In the genomic region with DNA sequence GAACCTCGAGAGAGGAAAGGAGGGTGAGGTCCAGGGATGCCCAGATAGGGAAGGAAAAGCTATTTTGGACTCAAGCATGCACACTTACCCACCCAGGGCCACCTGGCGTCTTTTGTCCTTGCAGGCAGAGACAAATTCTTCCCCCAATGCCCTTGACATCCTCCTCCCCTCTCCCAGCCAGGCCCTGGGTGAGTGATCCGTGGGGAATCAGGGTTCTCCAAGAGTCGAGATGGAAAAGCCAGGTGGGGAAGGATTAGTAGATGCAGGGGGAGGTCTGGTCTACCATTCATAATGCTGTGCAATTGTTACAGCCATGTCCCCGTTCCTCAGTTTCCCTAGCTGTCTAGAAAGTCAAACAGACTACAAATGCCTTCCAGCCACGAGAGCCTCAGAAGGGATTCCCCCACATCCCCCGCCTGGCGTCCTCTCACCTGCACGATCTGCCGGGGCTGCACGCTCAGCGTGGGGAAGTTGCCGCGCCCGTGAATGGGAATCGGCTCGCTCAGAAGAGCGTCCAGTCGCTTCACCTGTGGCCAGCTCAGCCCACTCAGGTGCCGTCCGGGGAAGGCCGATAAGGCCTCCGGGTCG, we compare ENCODE assay signal across 1 cellular context.
TF ChIP-seq lines count a peak whose summit lies in the region.

No MANE protein-coding gene starts in this region.

TF ChIP-seq in HepG2, 621 proteins besides CTCF, POLR2A, EP300 and RAD21:
- 0 out of 2 replicates have a peak, but pooled peaks have one; percentile 31 for TF ChIP-seq ZNF30 (CRISPR knock-in tag; IDR thresholded peaks at IDR 0.05)
- TF ChIP-seq CCDC6 (CRISPR knock-in tag; IDR thresholded peaks at IDR 0.05), result 0 out of 2 replicates have a peak, but pooled peaks have one; percentile 9
- TF ChIP-seq, protein P1, sequence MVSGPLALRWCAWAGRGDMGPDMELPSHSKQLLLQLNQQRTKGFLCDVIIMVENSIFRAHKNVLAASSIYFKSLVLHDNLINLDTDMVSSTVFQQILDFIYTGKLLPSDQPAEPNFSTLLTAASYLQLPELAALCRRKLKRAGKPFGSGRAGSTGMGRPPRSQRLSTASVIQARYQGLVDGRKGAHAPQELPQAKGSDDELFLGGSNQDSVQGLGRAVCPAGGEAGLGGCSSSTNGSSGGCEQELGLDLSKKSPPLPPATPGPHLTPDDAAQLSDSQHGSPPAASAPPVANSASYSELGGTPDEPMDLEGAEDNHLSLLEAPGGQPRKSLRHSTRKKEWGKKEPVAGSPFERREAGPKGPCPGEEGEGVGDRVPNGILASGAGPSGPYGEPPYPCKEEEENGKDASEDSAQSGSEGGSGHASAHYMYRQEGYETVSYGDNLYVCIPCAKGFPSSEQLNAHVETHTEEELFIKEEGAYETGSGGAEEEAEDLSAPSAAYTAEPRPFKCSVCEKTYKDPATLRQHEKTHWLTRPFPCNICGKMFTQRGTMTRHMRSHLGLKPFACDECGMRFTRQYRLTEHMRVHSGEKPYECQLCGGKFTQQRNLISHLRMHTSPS (CRISPR knock-in tag; IDR thresholded peaks at IDR 0.05; ENCODE audit: low read depth), result no peak
- TF ChIP-seq ZNF564 (CRISPR knock-in tag; IDR thresholded peaks at IDR 0.05), result 0 out of 2 replicates have a peak, but pooled peaks have one; percentile 12
- TF ChIP-seq CREB1 (IDR thresholded peaks at IDR 0.05), result no peak
- no peak for TF ChIP-seq CREB1 (CRISPR knock-in tag; IDR thresholded peaks at IDR 0.05)
- no peak for TF ChIP-seq ATRX (CRISPR knock-in tag; IDR thresholded peaks at IDR 0.05; ENCODE audit: borderline replicate concordance)
- TF ChIP-seq, protein P2, sequence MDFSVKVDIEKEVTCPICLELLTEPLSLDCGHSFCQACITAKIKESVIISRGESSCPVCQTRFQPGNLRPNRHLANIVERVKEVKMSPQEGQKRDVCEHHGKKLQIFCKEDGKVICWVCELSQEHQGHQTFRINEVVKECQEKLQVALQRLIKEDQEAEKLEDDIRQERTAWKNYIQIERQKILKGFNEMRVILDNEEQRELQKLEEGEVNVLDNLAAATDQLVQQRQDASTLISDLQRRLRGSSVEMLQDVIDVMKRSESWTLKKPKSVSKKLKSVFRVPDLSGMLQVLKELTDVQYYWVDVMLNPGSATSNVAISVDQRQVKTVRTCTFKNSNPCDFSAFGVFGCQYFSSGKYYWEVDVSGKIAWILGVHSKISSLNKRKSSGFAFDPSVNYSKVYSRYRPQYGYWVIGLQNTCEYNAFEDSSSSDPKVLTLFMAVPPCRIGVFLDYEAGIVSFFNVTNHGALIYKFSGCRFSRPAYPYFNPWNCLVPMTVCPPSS (IDR thresholded peaks at IDR 0.05), result no peak
- TF ChIP-seq, protein P3, sequence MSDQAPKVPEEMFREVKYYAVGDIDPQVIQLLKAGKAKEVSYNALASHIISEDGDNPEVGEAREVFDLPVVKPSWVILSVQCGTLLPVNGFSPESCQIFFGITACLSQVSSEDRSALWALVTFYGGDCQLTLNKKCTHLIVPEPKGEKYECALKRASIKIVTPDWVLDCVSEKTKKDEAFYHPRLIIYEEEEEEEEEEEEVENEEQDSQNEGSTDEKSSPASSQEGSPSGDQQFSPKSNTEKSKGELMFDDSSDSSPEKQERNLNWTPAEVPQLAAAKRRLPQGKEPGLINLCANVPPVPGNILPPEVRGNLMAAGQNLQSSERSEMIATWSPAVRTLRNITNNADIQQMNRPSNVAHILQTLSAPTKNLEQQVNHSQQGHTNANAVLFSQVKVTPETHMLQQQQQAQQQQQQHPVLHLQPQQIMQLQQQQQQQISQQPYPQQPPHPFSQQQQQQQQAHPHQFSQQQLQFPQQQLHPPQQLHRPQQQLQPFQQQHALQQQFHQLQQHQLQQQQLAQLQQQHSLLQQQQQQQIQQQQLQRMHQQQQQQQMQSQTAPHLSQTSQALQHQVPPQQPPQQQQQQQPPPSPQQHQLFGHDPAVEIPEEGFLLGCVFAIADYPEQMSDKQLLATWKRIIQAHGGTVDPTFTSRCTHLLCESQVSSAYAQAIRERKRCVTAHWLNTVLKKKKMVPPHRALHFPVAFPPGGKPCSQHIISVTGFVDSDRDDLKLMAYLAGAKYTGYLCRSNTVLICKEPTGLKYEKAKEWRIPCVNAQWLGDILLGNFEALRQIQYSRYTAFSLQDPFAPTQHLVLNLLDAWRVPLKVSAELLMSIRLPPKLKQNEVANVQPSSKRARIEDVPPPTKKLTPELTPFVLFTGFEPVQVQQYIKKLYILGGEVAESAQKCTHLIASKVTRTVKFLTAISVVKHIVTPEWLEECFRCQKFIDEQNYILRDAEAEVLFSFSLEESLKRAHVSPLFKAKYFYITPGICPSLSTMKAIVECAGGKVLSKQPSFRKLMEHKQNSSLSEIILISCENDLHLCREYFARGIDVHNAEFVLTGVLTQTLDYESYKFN (CRISPR knock-in tag; conservative IDR thresholded peaks at IDR 0.05), result no peak
- no peak for TF ChIP-seq ZNF431 (CRISPR knock-in tag; IDR thresholded peaks at IDR 0.05; ENCODE audit: borderline replicate concordance, low read depth)
- TF ChIP-seq NR2F1 (CRISPR knock-in tag; IDR thresholded peaks at IDR 0.05), result no peak
- TF ChIP-seq ZNF83 (CRISPR knock-in tag; IDR thresholded peaks at IDR 0.05; ENCODE audit: borderline replicate concordance), result no peak
- no peak for TF ChIP-seq SP140L (CRISPR knock-in tag; IDR thresholded peaks at IDR 0.05; ENCODE audit: borderline replicate concordance)
- TF ChIP-seq ZNF101 (CRISPR knock-in tag; IDR thresholded peaks at IDR 0.05; ENCODE audit: borderline replicate concordance, low read depth), result no peak
- TF ChIP-seq ZNF766 (CRISPR knock-in tag; IDR thresholded peaks at IDR 0.05; ENCODE audit: borderline replicate concordance), result no peak
- TF ChIP-seq ZNF775 (CRISPR knock-in tag; IDR thresholded peaks at IDR 0.05; ENCODE audit: borderline replicate concordance), result no peak
- no peak for TF ChIP-seq ZSCAN20 (CRISPR knock-in tag; IDR thresholded peaks at IDR 0.05; ENCODE audit: borderline replicate concordance)
- peak; percentile 72; the same call in 1 of the 2 replicates for TF ChIP-seq EZH2 (conservative IDR thresholded peaks at IDR 0.05; ENCODE audit: low read depth, low read length)
